ENCODE assay signal across 16 cellular contexts in the genomic region with DNA sequence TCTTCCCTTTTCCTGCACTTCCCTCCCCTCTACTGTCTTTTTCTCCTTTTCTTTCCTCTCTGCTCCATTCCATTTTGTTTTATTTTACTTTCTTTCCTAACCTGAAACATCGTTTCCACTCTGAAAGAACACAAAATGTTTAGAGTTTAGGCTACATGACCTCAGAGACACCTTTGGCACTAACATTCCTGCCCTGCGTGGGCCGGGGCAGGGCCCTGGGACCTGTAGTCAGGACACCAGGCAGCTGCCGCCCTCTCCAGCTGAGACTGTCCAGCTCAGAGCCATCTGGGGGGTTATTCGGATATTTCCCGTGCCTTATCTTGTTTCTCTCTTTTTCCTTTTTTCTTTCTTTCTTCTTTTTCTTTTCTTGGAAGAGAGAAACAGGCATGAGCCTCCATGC. TPM values are rescaled to one million over a fixed set of nuclear protein-coding genes. Genes with fewer than 3 reads are reported as not detected.
A peak's percentile ranks its signal among the peaks of the same experiment; 100 is the strongest.
DNase-seq lines count a peak whose midpoint lies in the region; ATAC-seq, FAIRE-seq and TF ChIP-seq lines count a peak whose summit lies in the region.
"Had no signal": no experiment of that assay in that cellular context is flagged by ENCODE, and none has a peak within 500 bp of the region (broad histone marks: within the 10 kb centered on the region; RNA-seq: fewer than 3 reads in every experiment).

No MANE protein-coding gene starts in this region.

- FAIRE-seq in HepG2 (lab: Jason Lieb, UNC), result no peak
- FAIRE-seq: GM12878 had no signal

- DNase-seq in HepG2 (ENCODE audit: low spot score) (no peak), WTC11 (ENCODE audit: low spot score) (no peak), mesenchymal stem cell (no peak), Right ventricle myocardium inferior (ENCODE audit: missing footprints) (no peak)
- DNase-seq in stimulated activated CD8-positive, alpha-beta memory T cell treated with anti-CD3 and anti-CD28 coated beads, Interleukin-4, amount 100 ng/mL, for 48 hours, result no peak
- DNase-seq: Calu3; CD4-positive, alpha-beta T cell; DMS 273 treated with DMSO at 0.1 percent for 48 hours; H7 had no signal

- H3K27ac ChIP-seq in liver (ENCODE audit: low read depth in 1 of 2, low read length in 2 of 2), result no peak overlapping the region
- H3K27ac ChIP-seq in HepG2 (ENCODE audit: extremely low read length, insufficient read depth, low read length), result no peak overlapping the region
- no peak overlapping the region for H3K27ac ChIP-seq in mesenchymal stem cell (ENCODE audit: low read length, poor library complexity, severe bottlenecking)
- H3K27ac ChIP-seq: 22Rv1; BLaER1 treated with 17β-estradiol and CSF1 and Interleukin-3, amounts not matched to agents 10 nM and 100 nM had no signal

- H3K27me3 ChIP-seq in liver (ENCODE audit: control insufficient read depth in 4 of 4, insufficient read depth in 4 of 4, low read length in 3 of 4), result no peaks in the 10 kb centered on the region
- peaks cover 0 to 5% of the 10 kb centered on the region in 2 experiments; a peak in 2 of 5 replicates for H3K27me3 ChIP-seq in HepG2 (ENCODE audit: control insufficient read depth in 1 of 2, insufficient read depth in 2 of 2, low read length in 2 of 2)
- H3K27me3 ChIP-seq in mesenchymal stem cell (ENCODE audit: control insufficient read depth in 1 of 2, insufficient read depth in 1 of 2, low read length in 2 of 2), result no peaks in the 10 kb centered on the region
- H3K27me3 ChIP-seq: BLaER1 treated with 17β-estradiol and CSF1 and Interleukin-3, amounts not matched to agents 10 nM and 100 nM had no signal

- no peak overlapping the region for H2AK5ac ChIP-seq in mesenchymal stem cell (ENCODE audit: low read length, severe bottlenecking)

- ATAC-seq in HepG2, result no peak
- no peak for ATAC-seq in WTC11
- no peak for ATAC-seq in HG03139 (IDR thresholded peaks at IDR 0.05; ENCODE audit: unreplicated experiment)
- ATAC-seq in Right ventricle myocardium inferior, result no peak
- ATAC-seq: GM12878, GM23338 had no signal

- TF ChIP-seq RAD21 in liver (IDR thresholded peaks at IDR 0.05), result peak in 1 of 2 donors; percentile 14
- no peak for TF ChIP-seq RAD21 in HepG2 (CRISPR knock-in tag; IDR thresholded peaks at IDR 0.05)

- TF ChIP-seq CTCF in liver (IDR thresholded peaks at IDR 0.05; ENCODE audit: low read depth, low read length, missing input control) (no peak), HepG2 (CRISPR knock-in tag; IDR thresholded peaks at IDR 0.05) (no peak), WTC11 (IDR thresholded peaks at IDR 0.05) (no peak)

- CTCF ChIA-PET in HepG2 (lab: Yijun Ruan, JAX; ENCODE audit: low intra/inter-chr PET ratio, low total read pairs), result no interaction called here
- CTCF ChIA-PET in WTC11 (lab: Charles Lee), result interaction anchor here (0.5 kb wide), 1 partner anchor 697 kb away, joined by 3 read pairs; no protein-coding TSS in a partner anchor

- no peaks in the 10 kb centered on the region for H4K20me1 ChIP-seq in HepG2 (ENCODE audit: insufficient read depth, low read length)
- H4K20me1 ChIP-seq: BLaER1 treated with 17β-estradiol and CSF1 and Interleukin-3, amounts not matched to agents 10 nM and 100 nM had no signal

- no peak overlapping the region for H3K4me3 ChIP-seq in liver (ENCODE audit: low read depth in 1 of 3, low read length in 3 of 3)
- H3K4me3 ChIP-seq in HepG2 (replicated peaks in 1 of 3; ENCODE audit: insufficient read depth in 1 of 3, low read depth in 2 of 3, low read length in 3 of 3), result no peak overlapping the region
- no peak overlapping the region for H3K4me3 ChIP-seq in mesenchymal stem cell (ENCODE audit: insufficient read depth in 1 of 2, low read depth in 1 of 2, low read length in 2 of 2)
- H3K4me3 ChIP-seq: BLaER1 treated with 17β-estradiol and CSF1 and Interleukin-3, amounts not matched to agents 10 nM and 100 nM; GM12878; GM23338 had no signal

- 69% methylated on average over 6 of the region's 6 CpGs for WGBS in liver
- 20% methylated on average over 6 of the region's 6 CpGs for WGBS in HepG2 (ENCODE audit: low lambda C conversion rate)
- WGBS in mesenchymal stem cell, result 51% methylated on average over 6 of the region's 6 CpGs

- no peak for TF ChIP-seq EP300 in HepG2 (IDR thresholded peaks at IDR 0.05; ENCODE audit: low read depth in 2 of 2, low read length in 2 of 2)
- TF ChIP-seq EP300 in HepG2 (CRISPR knock-in tag; IDR thresholded peaks at IDR 0.05; ENCODE audit: borderline replicate concordance), result no peak

- no peak overlapping the region for H2BK120ac ChIP-seq in mesenchymal stem cell (ENCODE audit: low read depth, low read length)

- H3K27me3 Mint-ChIP-seq in WTC11 (ENCODE audit: low read depth), result no peaks in the 10 kb centered on the region
- H3K27me3 Mint-ChIP-seq: CD4-positive, alpha-beta T cell had no signal

- H3K27ac Mint-ChIP-seq in WTC11, result peak overlapping the region; percentile 6; the same call in 1 of the 2 replicates
- H3K27ac Mint-ChIP-seq: CD4-positive, alpha-beta T cell; GM23338; IgD-negative memory B cell had no signal

- H4K91ac ChIP-seq in mesenchymal stem cell (ENCODE audit: low read length), result no peak overlapping the region

- H3K9me3 ChIP-seq in liver (ENCODE audit: control insufficient read depth in 4 of 4, low read length in 3 of 4) (no peaks in the 10 kb centered on the region), HepG2 (ENCODE audit: low read length) (no peaks in the 10 kb centered on the region), mesenchymal stem cell (ENCODE audit: control insufficient read depth, low read length) (no peaks in the 10 kb centered on the region)
- H3K9me3 ChIP-seq: BLaER1 treated with 17β-estradiol and CSF1 and Interleukin-3, amounts not matched to agents 10 nM and 100 nM had no signal

- POLR2A ChIA-PET in HepG2 (lab: Yijun Ruan, JAX), result no interaction called here
- POLR2A ChIA-PET in WTC11 (lab: Charles Lee), result no interaction called here

- H2AFZ ChIP-seq in HepG2 (ENCODE audit: low read length) (no peak overlapping the region), mesenchymal stem cell (ENCODE audit: low read depth, low read length) (no peak overlapping the region)
- H2AFZ ChIP-seq: GM23338 had no signal

- peak overlapping the region in 1 of 2 experiments; percentile 18 for H3K18ac ChIP-seq in mesenchymal stem cell (ENCODE audit: low read depth in 1 of 2, low read length in 2 of 2)

- no peak overlapping the region for H2BK15ac ChIP-seq in mesenchymal stem cell (ENCODE audit: low read depth, poor library complexity, severe bottlenecking)

- intact Hi-C loops in HepG2 (cut with micrococcal nuclease; ENCODE audit: unreplicated experiment) (no loop called here), Right ventricle myocardium inferior (cut with DNase I) (no loop called here)

- no peak overlapping the region for H3K14ac ChIP-seq in mesenchymal stem cell (ENCODE audit: low read length in 2 of 2)

- no peak overlapping the region for H3K4ac ChIP-seq in mesenchymal stem cell (ENCODE audit: low read depth in 1 of 2, low read length in 2 of 2)

- no peaks in the 10 kb centered on the region for H3K9me3 Mint-ChIP-seq in WTC11
- H3K9me3 Mint-ChIP-seq: CD4-positive, alpha-beta T cell; GM23338 had no signal

- no peaks in the 10 kb centered on the region for H3K36me3 ChIP-seq in liver (ENCODE audit: control insufficient read depth in 4 of 4, insufficient read depth in 3 of 4, low read depth in 1 of 4, low read length in 3 of 4)
- no peaks in the 10 kb centered on the region for H3K36me3 ChIP-seq in HepG2 (replicated peaks in 1 of 2; ENCODE audit: control insufficient read depth in 1 of 2, insufficient read depth in 2 of 2, low read length in 2 of 2)
- H3K36me3 ChIP-seq in mesenchymal stem cell (ENCODE audit: control insufficient read depth in 1 of 2, insufficient read depth in 2 of 2, low read depth in 1 of 2, low read length in 2 of 2), result no peaks in the 10 kb centered on the region

- H4K8ac ChIP-seq in mesenchymal stem cell (ENCODE audit: low read length), result no peak overlapping the region

- H3K4me3 Mint-ChIP-seq in WTC11, result no peak overlapping the region
- H3K4me3 Mint-ChIP-seq: CD4-positive, alpha-beta T cell; GM23338; IgD-negative memory B cell had no signal

- TF ChIP-seq POLR2A in HepG2 (IDR thresholded peaks at IDR 0.05; ENCODE audit: insufficient read depth in 1 of 2, low read depth in 2 of 2, low read length in 2 of 2), result no peak

- H2BK5ac ChIP-seq in mesenchymal stem cell (ENCODE audit: low read depth, low read length, poor library complexity, severe bottlenecking), result no peak overlapping the region

- H3K36me3 Mint-ChIP-seq in WTC11, result no peaks in the 10 kb centered on the region

- no peaks in the 10 kb centered on the region for H3K4me1 ChIP-seq in liver (ENCODE audit: control insufficient read depth in 4 of 4, insufficient read depth in 4 of 4, low read length in 3 of 4)
- no peaks in the 10 kb centered on the region for H3K4me1 ChIP-seq in HepG2 (ENCODE audit: insufficient read depth, low read length)
- H3K4me1 ChIP-seq in mesenchymal stem cell (ENCODE audit: control insufficient read depth, insufficient read depth, low read depth, low read length), result peaks cover 26% of the 10 kb centered on the region

- no peak overlapping the region for H3K4me2 ChIP-seq in HepG2 (ENCODE audit: low read depth, low read length)
- H3K4me2 ChIP-seq in mesenchymal stem cell (ENCODE audit: low read length, poor library complexity, severe bottlenecking), result no peak overlapping the region
- H3K4me2 ChIP-seq: BLaER1 treated with 17β-estradiol and CSF1 and Interleukin-3, amounts not matched to agents 10 nM and 100 nM; GM23338 had no signal

- no peaks in the 10 kb centered on the region for H3K79me2 ChIP-seq in HepG2 (ENCODE audit: insufficient read depth, low read length)

- no peaks in the 10 kb centered on the region for H3K79me1 ChIP-seq in mesenchymal stem cell (replicated peaks; ENCODE audit: low read length, poor library complexity, severe bottlenecking)

- H3K23ac ChIP-seq in mesenchymal stem cell (ENCODE audit: low read length in 2 of 2), result no peak overlapping the region

- BruUV-seq in HepG2 (replicated peaks; lab: Mats Ljungman, UMichigan), result no TSS peak

- peaks cover 34% of the 10 kb centered on the region for H3K4me1 Mint-ChIP-seq in WTC11

- H2BK12ac ChIP-seq in mesenchymal stem cell (ENCODE audit: low read length in 2 of 2), result peak overlapping the region; percentile 20 to 66

- in situ Hi-C loops in HepG2 (cut with HindIII; ENCODE audit: extremely low pct_ligation_motif_present, low pct_unique_long_range_greater_than_20kb), result no loop called here

- H3K9ac ChIP-seq in liver (ENCODE audit: low read depth in 1 of 2, low read length in 2 of 2), result no peak overlapping the region
- H3K9ac ChIP-seq in HepG2 (ENCODE audit: insufficient read depth, low read depth, low read length), result no peak overlapping the region
- H3K9ac ChIP-seq in mesenchymal stem cell (ENCODE audit: low read length), result no peak overlapping the region
- H3K9ac ChIP-seq: BLaER1 treated with 17β-estradiol and CSF1 and Interleukin-3, amounts not matched to agents 10 nM and 100 nM had no signal

RNA-seq across cellular contexts. Expression of gene ERCC6L2, which starts 58.3 kb away (rescaled TPM):
- total RNA-seq in liver (10 to 100 TPM; 32.4 to 46.0 TPM), HepG2 (2016; rRNA removed; fragmentation: Illumina TruSeq; extraction: Trizol) (45.9 and 63.0 TPM in 2 replicates), WTC11 (2021) (41.8 to 43.0 TPM (median 42.9 TPM) in 3 replicates), Right ventricle myocardium inferior (20.6 TPM)
- polyA plus RNA-seq in liver (10 to 100 TPM in 1 of 2 donors, 1 to 10 TPM in 1; 4.7 to 11.7 TPM), HepG2 (2011; rRNA removed) (10.8 and 13.4 TPM in 2 replicates)
- 13.0 and 15.0 TPM in 2 replicates for total RNA-seq in HepG2 (2016; cell fraction: cytosol; rRNA removed; fragmentation: Illumina TruSeq; extraction: Trizol; ENCODE audit: low read depth)
- 41.3 and 61.0 TPM in 2 replicates for total RNA-seq in HepG2 (2016; cell fraction: insoluble cytoplasmic fraction; rRNA removed; fragmentation: Illumina TruSeq; extraction: Trizol)
- total RNA-seq in HepG2 (2016; cell fraction: membrane; rRNA removed; fragmentation: Illumina TruSeq; extraction: Trizol), result 22.7 and 23.0 TPM in 2 replicates
- total RNA-seq in HepG2 (2016; cell fraction: nucleus; rRNA removed; fragmentation: Illumina TruSeq; extraction: Trizol), result 60.4 and 64.9 TPM in 2 replicates
- 5.7 and 9.4 TPM in 2 replicates for polyA plus RNA-seq in HepG2 (2011; cell fraction: cytosol; rRNA removed)
- polyA plus RNA-seq in HepG2 (2011; cell fraction: nucleus; rRNA removed), result 14.0 and 14.2 TPM in 2 replicates
- 10.8 and 17.3 TPM in 2 replicates for polyA plus RNA-seq in HepG2 (2012)
- 0.62 and 0.73 TPM in 2 replicates for polyA plus RNA-seq in HepG2 (2016; cell fraction: cytosol; fragmentation: Illumina TruSeq; extraction: Trizol; ENCODE audit: low read depth)
- polyA plus RNA-seq in HepG2 (2016; cell fraction: insoluble cytoplasmic fraction; fragmentation: Illumina TruSeq; extraction: Trizol; ENCODE audit: low read depth), result 19.5 and 20.2 TPM in 2 replicates
- 1.6 and 2.1 TPM in 2 replicates for polyA plus RNA-seq in HepG2 (2016; cell fraction: membrane; fragmentation: Illumina TruSeq; extraction: Trizol; ENCODE audit: low read depth)
- 20.7 and 22.6 TPM in 2 replicates for polyA plus RNA-seq in HepG2 (2016; cell fraction: nucleus; fragmentation: Illumina TruSeq; extraction: Trizol; ENCODE audit: insufficient read depth, low read depth)
- polyA minus RNA-seq in HepG2 (2011; rRNA and poly(A)+ RNA removed; ENCODE audit: low replicate concordance), result 20.6 and 21.7 TPM in 2 replicates
- 31.4 and 41.6 TPM in 2 replicates for polyA minus RNA-seq in HepG2 (2011; cell fraction: cytosol; rRNA and poly(A)+ RNA removed)
- 191 and 213 TPM in 2 replicates for polyA minus RNA-seq in HepG2 (2011; cell fraction: nucleus; rRNA and poly(A)+ RNA removed)
- polyA plus RNA-seq in mesenchymal stem cell (2013, experiment 1 of 2), result 16.8 TPM
- 16.9 TPM for polyA plus RNA-seq in mesenchymal stem cell (2013, experiment 2 of 2)
